In genomic region chr20:50557549-50558134, GRCh38 we compare ENCODE assay signal across 1 cellular context.
TF ChIP-seq lines count a peak whose summit lies in the region.

No MANE protein-coding gene starts in this region.

TF ChIP-seq in IMR-90, 13 proteins besides CTCF, POLR2A, EP300 and RAD21:
- TF ChIP-seq ELK1 (IDR thresholded peaks at IDR 0.05; ENCODE audit: borderline replicate concordance, low read depth, low read length) (no peak), BHLHE40 (IDR thresholded peaks at IDR 0.05; ENCODE audit: low read depth, low read length) (no peak), MAFK (IDR thresholded peaks at IDR 0.05; ENCODE audit: low read depth, low read length) (no peak)
